In the genomic region with DNA sequence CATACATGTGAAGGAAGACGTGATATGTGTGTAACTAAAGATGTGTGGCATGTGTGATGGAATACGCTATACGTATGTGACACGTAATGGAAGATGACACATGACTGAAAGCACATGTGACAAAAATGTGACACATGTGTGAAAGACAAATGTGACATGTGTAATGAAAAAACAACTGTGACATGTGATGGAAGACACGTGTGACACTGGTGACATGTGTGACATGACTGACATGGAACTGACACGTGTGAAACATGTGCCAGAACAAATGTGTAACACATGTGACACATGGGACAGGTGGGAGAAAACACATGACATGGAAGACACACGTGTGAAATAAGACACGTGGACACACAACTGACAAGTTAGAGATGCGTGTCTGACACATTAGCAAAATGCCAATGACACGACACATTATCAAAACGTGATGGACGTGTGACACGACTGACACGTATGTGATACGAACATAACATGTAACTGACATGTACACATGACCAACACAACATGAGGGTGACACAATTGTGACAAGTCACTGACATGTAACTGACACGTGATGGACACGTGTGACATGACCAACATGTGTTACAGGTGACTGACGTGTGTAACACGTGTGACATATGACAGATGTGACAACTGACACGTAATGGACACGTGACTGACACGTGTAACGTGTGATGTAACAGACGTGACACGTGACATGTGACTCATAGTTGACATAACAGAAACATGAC, we compare ENCODE assay signal across 1 cellular context.
TF ChIP-seq lines count a peak whose summit lies in the region.

No MANE protein-coding gene starts in this region.

TF ChIP-seq in WTC11, 78 proteins besides CTCF, POLR2A, EP300 and RAD21 (continued from another document):
- TF ChIP-seq, protein P1, sequence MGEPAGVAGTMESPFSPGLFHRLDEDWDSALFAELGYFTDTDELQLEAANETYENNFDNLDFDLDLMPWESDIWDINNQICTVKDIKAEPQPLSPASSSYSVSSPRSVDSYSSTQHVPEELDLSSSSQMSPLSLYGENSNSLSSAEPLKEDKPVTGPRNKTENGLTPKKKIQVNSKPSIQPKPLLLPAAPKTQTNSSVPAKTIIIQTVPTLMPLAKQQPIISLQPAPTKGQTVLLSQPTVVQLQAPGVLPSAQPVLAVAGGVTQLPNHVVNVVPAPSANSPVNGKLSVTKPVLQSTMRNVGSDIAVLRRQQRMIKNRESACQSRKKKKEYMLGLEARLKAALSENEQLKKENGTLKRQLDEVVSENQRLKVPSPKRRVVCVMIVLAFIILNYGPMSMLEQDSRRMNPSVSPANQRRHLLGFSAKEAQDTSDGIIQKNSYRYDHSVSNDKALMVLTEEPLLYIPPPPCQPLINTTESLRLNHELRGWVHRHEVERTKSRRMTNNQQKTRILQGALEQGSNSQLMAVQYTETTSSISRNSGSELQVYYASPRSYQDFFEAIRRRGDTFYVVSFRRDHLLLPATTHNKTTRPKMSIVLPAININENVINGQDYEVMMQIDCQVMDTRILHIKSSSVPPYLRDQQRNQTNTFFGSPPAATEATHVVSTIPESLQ (CRISPR knock-in tag; IDR thresholded peaks at IDR 0.05) = no peak
- no peak for TF ChIP-seq RELA (CRISPR knock-in tag; IDR thresholded peaks at IDR 0.05; ENCODE audit: borderline replicate concordance)
- TF ChIP-seq, protein P2, sequence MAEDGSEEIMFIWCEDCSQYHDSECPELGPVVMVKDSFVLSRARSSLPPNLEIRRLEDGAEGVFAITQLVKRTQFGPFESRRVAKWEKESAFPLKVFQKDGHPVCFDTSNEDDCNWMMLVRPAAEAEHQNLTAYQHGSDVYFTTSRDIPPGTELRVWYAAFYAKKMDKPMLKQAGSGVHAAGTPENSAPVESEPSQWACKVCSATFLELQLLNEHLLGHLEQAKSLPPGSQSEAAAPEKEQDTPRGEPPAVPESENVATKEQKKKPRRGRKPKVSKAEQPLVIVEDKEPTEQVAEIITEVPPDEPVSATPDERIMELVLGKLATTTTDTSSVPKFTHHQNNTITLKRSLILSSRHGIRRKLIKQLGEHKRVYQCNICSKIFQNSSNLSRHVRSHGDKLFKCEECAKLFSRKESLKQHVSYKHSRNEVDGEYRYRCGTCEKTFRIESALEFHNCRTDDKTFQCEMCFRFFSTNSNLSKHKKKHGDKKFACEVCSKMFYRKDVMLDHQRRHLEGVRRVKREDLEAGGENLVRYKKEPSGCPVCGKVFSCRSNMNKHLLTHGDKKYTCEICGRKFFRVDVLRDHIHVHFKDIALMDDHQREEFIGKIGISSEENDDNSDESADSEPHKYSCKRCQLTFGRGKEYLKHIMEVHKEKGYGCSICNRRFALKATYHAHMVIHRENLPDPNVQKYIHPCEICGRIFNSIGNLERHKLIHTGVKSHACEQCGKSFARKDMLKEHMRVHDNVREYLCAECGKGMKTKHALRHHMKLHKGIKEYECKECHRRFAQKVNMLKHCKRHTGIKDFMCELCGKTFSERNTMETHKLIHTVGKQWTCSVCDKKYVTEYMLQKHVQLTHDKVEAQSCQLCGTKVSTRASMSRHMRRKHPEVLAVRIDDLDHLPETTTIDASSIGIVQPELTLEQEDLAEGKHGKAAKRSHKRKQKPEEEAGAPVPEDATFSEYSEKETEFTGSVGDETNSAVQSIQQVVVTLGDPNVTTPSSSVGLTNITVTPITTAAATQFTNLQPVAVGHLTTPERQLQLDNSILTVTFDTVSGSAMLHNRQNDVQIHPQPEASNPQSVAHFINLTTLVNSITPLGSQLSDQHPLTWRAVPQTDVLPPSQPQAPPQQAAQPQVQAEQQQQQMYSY (CRISPR knock-in tag; IDR thresholded peaks at IDR 0.05) = no peak
- TF ChIP-seq NFYB (CRISPR knock-in tag; conservative IDR thresholded peaks at IDR 0.05; ENCODE audit: low read depth) = no peak
- no peak for TF ChIP-seq AR (CRISPR knock-in tag; IDR thresholded peaks at IDR 0.05)
- no peak for TF ChIP-seq ZSCAN18 (CRISPR knock-in tag; IDR thresholded peaks at IDR 0.05)
- TF ChIP-seq KAT7 (CRISPR knock-in tag; IDR thresholded peaks at IDR 0.05; ENCODE audit: borderline replicate concordance) = no peak
- no peak for TF ChIP-seq ZNF121 (CRISPR knock-in tag; IDR thresholded peaks at IDR 0.05)
- TF ChIP-seq CREB1 (CRISPR knock-in tag; IDR thresholded peaks at IDR 0.05) = no peak
- TF ChIP-seq ZNF416 (CRISPR knock-in tag; IDR thresholded peaks at IDR 0.05) = no peak
- no peak for TF ChIP-seq ZNF263 (CRISPR knock-in tag; IDR thresholded peaks at IDR 0.05; ENCODE audit: low read depth)
- no peak for TF ChIP-seq ZNF317 (CRISPR knock-in tag; IDR thresholded peaks at IDR 0.05; ENCODE audit: borderline replicate concordance, low read depth)
- TF ChIP-seq, protein P3, sequence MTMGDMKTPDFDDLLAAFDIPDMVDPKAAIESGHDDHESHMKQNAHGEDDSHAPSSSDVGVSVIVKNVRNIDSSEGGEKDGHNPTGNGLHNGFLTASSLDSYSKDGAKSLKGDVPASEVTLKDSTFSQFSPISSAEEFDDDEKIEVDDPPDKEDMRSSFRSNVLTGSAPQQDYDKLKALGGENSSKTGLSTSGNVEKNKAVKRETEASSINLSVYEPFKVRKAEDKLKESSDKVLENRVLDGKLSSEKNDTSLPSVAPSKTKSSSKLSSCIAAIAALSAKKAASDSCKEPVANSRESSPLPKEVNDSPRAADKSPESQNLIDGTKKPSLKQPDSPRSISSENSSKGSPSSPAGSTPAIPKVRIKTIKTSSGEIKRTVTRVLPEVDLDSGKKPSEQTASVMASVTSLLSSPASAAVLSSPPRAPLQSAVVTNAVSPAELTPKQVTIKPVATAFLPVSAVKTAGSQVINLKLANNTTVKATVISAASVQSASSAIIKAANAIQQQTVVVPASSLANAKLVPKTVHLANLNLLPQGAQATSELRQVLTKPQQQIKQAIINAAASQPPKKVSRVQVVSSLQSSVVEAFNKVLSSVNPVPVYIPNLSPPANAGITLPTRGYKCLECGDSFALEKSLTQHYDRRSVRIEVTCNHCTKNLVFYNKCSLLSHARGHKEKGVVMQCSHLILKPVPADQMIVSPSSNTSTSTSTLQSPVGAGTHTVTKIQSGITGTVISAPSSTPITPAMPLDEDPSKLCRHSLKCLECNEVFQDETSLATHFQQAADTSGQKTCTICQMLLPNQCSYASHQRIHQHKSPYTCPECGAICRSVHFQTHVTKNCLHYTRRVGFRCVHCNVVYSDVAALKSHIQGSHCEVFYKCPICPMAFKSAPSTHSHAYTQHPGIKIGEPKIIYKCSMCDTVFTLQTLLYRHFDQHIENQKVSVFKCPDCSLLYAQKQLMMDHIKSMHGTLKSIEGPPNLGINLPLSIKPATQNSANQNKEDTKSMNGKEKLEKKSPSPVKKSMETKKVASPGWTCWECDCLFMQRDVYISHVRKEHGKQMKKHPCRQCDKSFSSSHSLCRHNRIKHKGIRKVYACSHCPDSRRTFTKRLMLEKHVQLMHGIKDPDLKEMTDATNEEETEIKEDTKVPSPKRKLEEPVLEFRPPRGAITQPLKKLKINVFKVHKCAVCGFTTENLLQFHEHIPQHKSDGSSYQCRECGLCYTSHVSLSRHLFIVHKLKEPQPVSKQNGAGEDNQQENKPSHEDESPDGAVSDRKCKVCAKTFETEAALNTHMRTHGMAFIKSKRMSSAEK (CRISPR knock-in tag; IDR thresholded peaks at IDR 0.05; ENCODE audit: borderline replicate concordance) = no peak
- TF ChIP-seq JAZF1 (CRISPR knock-in tag; IDR thresholded peaks at IDR 0.05) = no peak
- TF ChIP-seq, protein P4, sequence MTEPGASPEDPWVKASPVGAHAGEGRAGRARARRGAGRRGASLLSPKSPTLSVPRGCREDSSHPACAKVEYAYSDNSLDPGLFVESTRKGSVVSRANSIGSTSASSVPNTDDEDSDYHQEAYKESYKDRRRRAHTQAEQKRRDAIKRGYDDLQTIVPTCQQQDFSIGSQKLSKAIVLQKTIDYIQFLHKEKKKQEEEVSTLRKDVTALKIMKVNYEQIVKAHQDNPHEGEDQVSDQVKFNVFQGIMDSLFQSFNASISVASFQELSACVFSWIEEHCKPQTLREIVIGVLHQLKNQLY (CRISPR knock-in tag; IDR thresholded peaks at IDR 0.05) = no peak
- no peak for TF ChIP-seq ZNF425 (CRISPR knock-in tag; conservative IDR thresholded peaks at IDR 0.05)
